In genomic region chr7:5661941-5662340, GRCh38 we compare ENCODE assay signal across 9 cellular contexts.
DNase-seq lines count a peak whose midpoint lies in the region; ATAC-seq lines count a peak whose summit lies in the region.
"Had no signal": no experiment of that assay in that cellular context is flagged by ENCODE, and none has a peak within 500 bp of the region (broad histone marks: within the 10 kb centered on the region; RNA-seq: fewer than 3 reads in every experiment).

No MANE protein-coding gene starts in this region.

- in situ Hi-C loops in SK-MEL-5 (cut with HindIII; ENCODE audit: low pct_unique_long_range_greater_than_20kb, low sequenced_read_pairs): no loop called here

- peak; percentile 83 for DNase-seq in SK-MEL-5 (ENCODE audit: low read depth, low spot score)
- DNase-seq in putamen (ENCODE audit: low spot score): peak; percentile 87
- DNase-seq: NCI-H2107, WERI-Rb-1 had no signal

- ATAC-seq in GM19372 (IDR thresholded peaks at IDR 0.05; ENCODE audit: low read depth, unreplicated experiment) (peak; percentile 73), esophagus mucosa (peak; percentile 50), HG03159 (IDR thresholded peaks at IDR 0.05; ENCODE audit: unreplicated experiment) (no peak), HG02759 (IDR thresholded peaks at IDR 0.05; ENCODE audit: unreplicated experiment) (no peak), HG03045 (IDR thresholded peaks at IDR 0.05; ENCODE audit: unreplicated experiment) (no peak)

Comparison
In these comparisons a context has a peak if more than half of its experiments do, and no peak if none do; other contexts are left out.
1. ATAC-seq: peak in GM19372 (single experiment) and esophagus mucosa (single experiment); none in HG03159 (single experiment), HG02759 (single experiment) and HG03045 (single experiment).